8 cellular contexts compared by ENCODE assay signal in genomic region chr6:109212683-109213082, GRCh38.
"Had no signal": no experiment of that assay in that cellular context is flagged by ENCODE, and none has a peak within 500 bp of the region (broad histone marks: within the 10 kb centered on the region; RNA-seq: fewer than 3 reads in every experiment).

No MANE protein-coding gene starts in this region.

- H3K9ac ChIP-seq: KMS-11 had no signal

- FAIRE-seq: HepG2, HTR-8/SVneo had no signal

- H3K27ac ChIP-seq: HL-60, KMS-11 had no signal

- DNase-seq: IMR-90, KBM-7, KG1 had no signal

- H3K4me2 ChIP-seq: KMS-11 had no signal

- H3K4me1 Mint-ChIP-seq: IgD-negative memory B cell had no signal

- H3K4me3 Mint-ChIP-seq: IgD-negative memory B cell had no signal

- ATAC-seq: HepG2 had no signal
